Comparison of ENCODE assay signal across 1 cellular context in the genomic region with DNA sequence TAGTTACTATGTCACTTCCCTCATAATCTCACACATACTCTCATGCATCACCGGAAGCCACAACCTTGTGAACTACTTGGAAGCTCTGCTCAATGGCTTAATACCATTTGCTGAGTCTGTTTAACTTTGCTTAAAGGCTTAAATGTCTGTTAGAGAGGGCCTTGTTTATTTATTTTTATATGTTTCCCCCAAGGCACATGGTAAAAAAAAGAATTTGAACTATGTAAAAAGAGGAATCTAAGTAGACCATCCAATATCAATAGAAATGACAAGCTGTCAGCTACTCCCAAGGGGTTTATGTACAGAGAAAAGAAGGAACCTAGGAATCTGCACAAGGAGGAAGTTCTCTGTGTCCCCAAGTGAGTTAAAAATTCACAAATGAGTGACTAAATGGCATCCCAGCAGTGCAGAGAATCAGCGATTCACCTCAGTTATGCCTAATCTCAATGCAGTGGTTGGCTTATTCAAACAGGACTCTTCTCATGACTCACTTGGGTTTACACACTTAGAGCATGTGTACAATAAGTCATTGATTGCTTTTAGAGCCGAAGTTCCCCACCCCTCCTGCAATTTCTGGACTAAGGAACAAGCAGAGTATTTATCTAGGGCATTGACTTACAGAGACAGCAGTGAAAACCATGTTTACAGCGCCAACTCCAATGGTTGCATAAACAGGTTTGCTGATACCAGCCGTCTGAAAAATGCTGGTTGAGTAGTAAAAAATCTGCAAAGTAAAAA.
TF ChIP-seq lines count a peak whose summit lies in the region.

No MANE protein-coding gene starts in this region.

TF ChIP-seq in HepG2, 621 proteins besides CTCF, POLR2A, EP300 and RAD21 (continued from another document and continues in another):
- TF ChIP-seq PAXIP1 (CRISPR knock-in tag; conservative IDR thresholded peaks at IDR 0.05) (peak; percentile 96), CBFB (CRISPR knock-in tag; IDR thresholded peaks at IDR 0.05) (peak; percentile 96), CCAR2 (optimal IDR thresholded peaks at IDR 0.05; ENCODE audit: low read depth, low read length) (no peak), MED13 (CRISPR knock-in tag; IDR thresholded peaks at IDR 0.05) (peak; percentile 95), ZNF777 (CRISPR knock-in tag; IDR thresholded peaks at IDR 0.05) (peak; percentile 34; the same call in 1 of the 2 replicates), ELF3 (CRISPR knock-in tag; IDR thresholded peaks at IDR 0.05) (peak; percentile 99), DNMT1 (CRISPR knock-in tag; IDR thresholded peaks at IDR 0.05) (no peak), SNAI1 (CRISPR knock-in tag; IDR thresholded peaks at IDR 0.05; ENCODE audit: borderline replicate concordance) (no peak), HOXA9 (CRISPR knock-in tag; IDR thresholded peaks at IDR 0.05; ENCODE audit: borderline replicate concordance) (0 out of 2 replicates have a peak, but pooled peaks have one; percentile 44), ZNF652 (CRISPR knock-in tag; IDR thresholded peaks at IDR 0.05; ENCODE audit: borderline replicate concordance, low read depth) (peak; percentile 67; the same call in 1 of the 2 replicates), ZNF326 (CRISPR knock-in tag; IDR thresholded peaks at IDR 0.05; ENCODE audit: borderline replicate concordance) (no peak), HOXD1 (CRISPR knock-in tag; IDR thresholded peaks at IDR 0.05) (peak; percentile 92), REST (IDR thresholded peaks at IDR 0.05; ENCODE audit: borderline replicate concordance in 1 of 2, low read depth in 1 of 2, low read length in 2 of 2) (peak in 1 of 2 experiments; percentile 72; a peak in 2 of 4 replicates), HDAC1 (CRISPR knock-in tag; IDR thresholded peaks at IDR 0.05) (peak; percentile 84), AGO1 (IDR thresholded peaks at IDR 0.05; ENCODE audit: low read depth, low read length, poor library complexity, severe bottlenecking) (no peak), ZNF543 (CRISPR knock-in tag; IDR thresholded peaks at IDR 0.05) (no peak), ZNF850 (CRISPR knock-in tag; conservative IDR thresholded peaks at IDR 0.05) (no peak), ZFP62 (CRISPR knock-in tag; IDR thresholded peaks at IDR 0.05) (no peak), ZNF253 (CRISPR knock-in tag; IDR thresholded peaks at IDR 0.05; ENCODE audit: borderline replicate concordance) (no peak), TAF15 (IDR thresholded peaks at IDR 0.05; ENCODE audit: low read depth, low read length, poor library complexity, severe bottlenecking) (no peak), ZFY (CRISPR knock-in tag; IDR thresholded peaks at IDR 0.05) (no peak), MZF1 (CRISPR knock-in tag; IDR thresholded peaks at IDR 0.05; ENCODE audit: borderline replicate concordance) (no peak), ISX (CRISPR knock-in tag; conservative IDR thresholded peaks at IDR 0.05) (no peak), HNRNPUL1 (IDR thresholded peaks at IDR 0.05; ENCODE audit: low read depth, low read length) (peak; percentile 86), GMEB1 (CRISPR knock-in tag; IDR thresholded peaks at IDR 0.05; ENCODE audit: borderline replicate concordance) (peak; percentile 29; the same call in 1 of the 2 replicates), ZNF350 (CRISPR knock-in tag; IDR thresholded peaks at IDR 0.05; ENCODE audit: borderline replicate concordance, low read depth) (no peak), ZNF552 (CRISPR knock-in tag; IDR thresholded peaks at IDR 0.05; ENCODE audit: borderline replicate concordance) (no peak), ZNF737 (CRISPR knock-in tag; IDR thresholded peaks at IDR 0.05; ENCODE audit: borderline replicate concordance) (no peak), GATAD1 (CRISPR knock-in tag; IDR thresholded peaks at IDR 0.05) (no peak), ZNF605 (CRISPR knock-in tag; IDR thresholded peaks at IDR 0.05) (no peak), PTBP1 (IDR thresholded peaks at IDR 0.05; ENCODE audit: low read depth, low read length, poor library complexity, severe bottlenecking) (no peak), NCOA1 (CRISPR knock-in tag; IDR thresholded peaks at IDR 0.05) (0 out of 2 replicates have a peak, but pooled peaks have one; percentile 70)
- TF ChIP-seq, protein P1, sequence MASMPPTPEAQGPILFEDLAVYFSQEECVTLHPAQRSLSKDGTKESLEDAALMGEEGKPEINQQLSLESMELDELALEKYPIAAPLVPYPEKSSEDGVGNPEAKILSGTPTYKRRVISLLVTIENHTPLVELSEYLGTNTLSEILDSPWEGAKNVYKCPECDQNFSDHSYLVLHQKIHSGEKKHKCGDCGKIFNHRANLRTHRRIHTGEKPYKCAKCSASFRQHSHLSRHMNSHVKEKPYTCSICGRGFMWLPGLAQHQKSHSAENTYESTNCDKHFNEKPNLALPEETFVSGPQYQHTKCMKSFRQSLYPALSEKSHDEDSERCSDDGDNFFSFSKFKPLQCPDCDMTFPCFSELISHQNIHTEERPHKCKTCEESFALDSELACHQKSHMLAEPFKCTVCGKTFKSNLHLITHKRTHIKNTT (CRISPR knock-in tag; IDR thresholded peaks at IDR 0.05) = no peak
- TF ChIP-seq, protein P2, sequence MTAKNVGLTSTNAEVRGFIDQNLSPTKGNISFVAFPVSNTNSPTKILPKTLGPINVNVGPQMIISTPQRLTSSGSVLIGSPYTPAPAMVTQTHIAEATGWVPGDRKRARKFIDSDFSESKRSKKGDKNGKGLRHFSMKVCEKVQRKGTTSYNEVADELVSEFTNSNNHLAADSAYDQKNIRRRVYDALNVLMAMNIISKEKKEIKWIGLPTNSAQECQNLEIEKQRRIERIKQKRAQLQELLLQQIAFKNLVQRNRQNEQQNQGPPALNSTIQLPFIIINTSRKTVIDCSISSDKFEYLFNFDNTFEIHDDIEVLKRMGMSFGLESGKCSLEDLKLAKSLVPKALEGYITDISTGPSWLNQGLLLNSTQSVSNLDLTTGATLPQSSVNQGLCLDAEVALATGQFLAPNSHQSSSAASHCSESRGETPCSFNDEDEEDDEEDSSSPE (CRISPR knock-in tag; IDR thresholded peaks at IDR 0.05) = no peak
- TF ChIP-seq, protein P3, sequence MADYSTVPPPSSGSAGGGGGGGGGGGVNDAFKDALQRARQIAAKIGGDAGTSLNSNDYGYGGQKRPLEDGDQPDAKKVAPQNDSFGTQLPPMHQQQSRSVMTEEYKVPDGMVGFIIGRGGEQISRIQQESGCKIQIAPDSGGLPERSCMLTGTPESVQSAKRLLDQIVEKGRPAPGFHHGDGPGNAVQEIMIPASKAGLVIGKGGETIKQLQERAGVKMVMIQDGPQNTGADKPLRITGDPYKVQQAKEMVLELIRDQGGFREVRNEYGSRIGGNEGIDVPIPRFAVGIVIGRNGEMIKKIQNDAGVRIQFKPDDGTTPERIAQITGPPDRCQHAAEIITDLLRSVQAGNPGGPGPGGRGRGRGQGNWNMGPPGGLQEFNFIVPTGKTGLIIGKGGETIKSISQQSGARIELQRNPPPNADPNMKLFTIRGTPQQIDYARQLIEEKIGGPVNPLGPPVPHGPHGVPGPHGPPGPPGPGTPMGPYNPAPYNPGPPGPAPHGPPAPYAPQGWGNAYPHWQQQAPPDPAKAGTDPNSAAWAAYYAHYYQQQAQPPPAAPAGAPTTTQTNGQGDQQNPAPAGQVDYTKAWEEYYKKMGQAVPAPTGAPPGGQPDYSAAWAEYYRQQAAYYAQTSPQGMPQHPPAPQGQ (CRISPR knock-in tag; IDR thresholded peaks at IDR 0.05; ENCODE audit: borderline replicate concordance) = peak; percentile 89; the same call in 1 of the 2 replicates
- TF ChIP-seq, protein P4, sequence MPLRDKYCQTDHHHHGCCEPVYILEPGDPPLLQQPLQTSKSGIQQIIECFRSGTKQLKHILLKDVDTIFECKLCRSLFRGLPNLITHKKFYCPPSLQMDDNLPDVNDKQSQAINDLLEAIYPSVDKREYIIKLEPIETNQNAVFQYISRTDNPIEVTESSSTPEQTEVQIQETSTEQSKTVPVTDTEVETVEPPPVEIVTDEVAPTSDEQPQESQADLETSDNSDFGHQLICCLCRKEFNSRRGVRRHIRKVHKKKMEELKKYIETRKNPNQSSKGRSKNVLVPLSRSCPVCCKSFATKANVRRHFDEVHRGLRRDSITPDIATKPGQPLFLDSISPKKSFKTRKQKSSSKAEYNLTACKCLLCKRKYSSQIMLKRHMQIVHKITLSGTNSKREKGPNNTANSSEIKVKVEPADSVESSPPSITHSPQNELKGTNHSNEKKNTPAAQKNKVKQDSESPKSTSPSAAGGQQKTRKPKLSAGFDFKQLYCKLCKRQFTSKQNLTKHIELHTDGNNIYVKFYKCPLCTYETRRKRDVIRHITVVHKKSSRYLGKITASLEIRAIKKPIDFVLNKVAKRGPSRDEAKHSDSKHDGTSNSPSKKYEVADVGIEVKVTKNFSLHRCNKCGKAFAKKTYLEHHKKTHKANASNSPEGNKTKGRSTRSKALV (CRISPR knock-in tag; IDR thresholded peaks at IDR 0.05) = peak; percentile 56; the same call in 1 of the 2 replicates
- TF ChIP-seq, protein P5, sequence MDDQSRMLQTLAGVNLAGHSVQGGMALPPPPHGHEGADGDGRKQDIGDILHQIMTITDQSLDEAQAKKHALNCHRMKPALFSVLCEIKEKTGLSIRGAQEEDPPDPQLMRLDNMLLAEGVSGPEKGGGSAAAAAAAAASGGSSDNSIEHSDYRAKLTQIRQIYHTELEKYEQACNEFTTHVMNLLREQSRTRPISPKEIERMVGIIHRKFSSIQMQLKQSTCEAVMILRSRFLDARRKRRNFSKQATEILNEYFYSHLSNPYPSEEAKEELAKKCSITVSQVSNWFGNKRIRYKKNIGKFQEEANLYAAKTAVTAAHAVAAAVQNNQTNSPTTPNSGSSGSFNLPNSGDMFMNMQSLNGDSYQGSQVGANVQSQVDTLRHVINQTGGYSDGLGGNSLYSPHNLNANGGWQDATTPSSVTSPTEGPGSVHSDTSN (CRISPR knock-in tag; IDR thresholded peaks at IDR 0.05; ENCODE audit: borderline replicate concordance) = no peak
